In the genomic region with DNA sequence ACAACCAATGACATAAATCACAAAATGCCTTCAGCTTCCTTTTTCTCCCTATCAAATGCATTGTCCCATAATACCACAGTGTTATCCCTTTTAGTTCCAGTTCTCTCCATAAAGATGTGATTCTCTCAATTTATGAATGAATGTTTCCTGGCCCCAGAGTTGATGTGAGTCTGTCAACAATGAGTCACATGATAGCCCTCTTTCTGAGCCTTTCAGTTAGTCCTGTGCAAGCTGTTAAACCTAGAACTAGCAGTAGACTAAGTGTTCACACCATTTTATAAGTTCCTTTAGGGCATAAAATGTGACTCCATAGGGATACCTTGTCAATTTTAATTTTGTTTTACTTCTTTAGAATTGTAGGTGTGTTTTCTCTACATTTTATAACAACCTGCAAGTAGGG, we compare ENCODE assay signal across 25 cellular contexts.
"Had no signal": no experiment of that assay in that cellular context is flagged by ENCODE, and none has a peak within 500 bp of the region (broad histone marks: within the 10 kb centered on the region; RNA-seq: fewer than 3 reads in every experiment).

No MANE protein-coding gene starts in this region.

- ATAC-seq: effector memory CD8-positive, alpha-beta T cell; foreskin keratinocyte; gastrocnemius medialis; heart right ventricle; left cardiac atrium; left lung; left ventricle myocardium superior; lower lobe of right lung; mucosa of descending colon; naive thymus-derived CD8-positive, alpha-beta T cell had no signal

- H3K4me3 ChIP-seq: coronary artery, dorsolateral prefrontal cortex, esophagus muscularis mucosa, gastrocnemius medialis, heart right ventricle, left lung, lower lobe of right lung, mucosa of descending colon had no signal

- FAIRE-seq: colon, endometrium, islet of Langerhans, keratinocyte had no signal

- DNase-seq: dermis blood vessel endothelial cell; dorsolateral prefrontal cortex; effector CD8-positive, alpha-beta T cell; effector memory CD8-positive, alpha-beta T cell; endodermal cell; foreskin keratinocyte; gastrocnemius medialis; glutamatergic neuron; head of caudate nucleus; heart right ventricle; hippocampal formation; left cardiac atrium; left lung; left ventricle myocardium superior; lower lobe of right lung; mesenchymal stem cell; mucosa of descending colon; naive B cell; naive thymus-derived CD8-positive, alpha-beta T cell had no signal

- H3K4me1 ChIP-seq: esophagus muscularis mucosa, foreskin keratinocyte, gastrocnemius medialis, heart right ventricle, left lung, lower lobe of right lung had no signal

- H3K9me3 ChIP-seq: esophagus muscularis mucosa, gastrocnemius medialis, heart right ventricle, left lung, lower lobe of right lung, mucosa of descending colon had no signal

- H3K27ac ChIP-seq: coronary artery, dorsolateral prefrontal cortex, esophagus muscularis mucosa, foreskin keratinocyte, gastrocnemius medialis, heart right ventricle, left lung, lower lobe of right lung had no signal

- H3K27me3 ChIP-seq: dorsolateral prefrontal cortex, esophagus muscularis mucosa, foreskin keratinocyte, gastrocnemius medialis, heart right ventricle, left lung had no signal

- H3K36me3 ChIP-seq: esophagus muscularis mucosa, gastrocnemius medialis, heart right ventricle, left lung, lower lobe of right lung had no signal
